1 cellular context compared by ENCODE assay signal in the genomic region with DNA sequence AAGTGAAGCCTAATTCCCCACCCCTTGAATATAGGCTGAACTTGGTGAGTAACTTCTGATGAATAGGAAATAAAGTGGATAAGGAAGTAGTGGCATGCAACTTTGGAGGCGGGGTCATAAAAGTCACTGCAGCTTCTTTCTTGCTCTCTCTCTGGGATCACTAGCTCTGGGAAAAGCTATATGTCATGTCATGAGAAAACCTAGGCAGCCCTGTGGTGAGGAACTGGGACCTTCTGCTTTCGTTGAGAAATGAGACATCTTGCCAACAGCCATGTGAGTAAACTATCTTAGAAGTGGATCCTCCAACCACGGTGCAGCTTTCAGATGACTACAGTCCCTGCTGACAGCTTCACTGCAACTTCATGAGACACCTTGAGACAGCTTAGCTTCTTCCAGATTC.
A peak's percentile ranks its signal among the peaks of the same experiment; 100 is the strongest.
TF ChIP-seq lines count a peak whose summit lies in the region.

No MANE protein-coding gene starts in this region.

TF ChIP-seq in K562, 482 proteins besides CTCF, POLR2A, EP300 and RAD21:
- TF ChIP-seq, protein P1, sequence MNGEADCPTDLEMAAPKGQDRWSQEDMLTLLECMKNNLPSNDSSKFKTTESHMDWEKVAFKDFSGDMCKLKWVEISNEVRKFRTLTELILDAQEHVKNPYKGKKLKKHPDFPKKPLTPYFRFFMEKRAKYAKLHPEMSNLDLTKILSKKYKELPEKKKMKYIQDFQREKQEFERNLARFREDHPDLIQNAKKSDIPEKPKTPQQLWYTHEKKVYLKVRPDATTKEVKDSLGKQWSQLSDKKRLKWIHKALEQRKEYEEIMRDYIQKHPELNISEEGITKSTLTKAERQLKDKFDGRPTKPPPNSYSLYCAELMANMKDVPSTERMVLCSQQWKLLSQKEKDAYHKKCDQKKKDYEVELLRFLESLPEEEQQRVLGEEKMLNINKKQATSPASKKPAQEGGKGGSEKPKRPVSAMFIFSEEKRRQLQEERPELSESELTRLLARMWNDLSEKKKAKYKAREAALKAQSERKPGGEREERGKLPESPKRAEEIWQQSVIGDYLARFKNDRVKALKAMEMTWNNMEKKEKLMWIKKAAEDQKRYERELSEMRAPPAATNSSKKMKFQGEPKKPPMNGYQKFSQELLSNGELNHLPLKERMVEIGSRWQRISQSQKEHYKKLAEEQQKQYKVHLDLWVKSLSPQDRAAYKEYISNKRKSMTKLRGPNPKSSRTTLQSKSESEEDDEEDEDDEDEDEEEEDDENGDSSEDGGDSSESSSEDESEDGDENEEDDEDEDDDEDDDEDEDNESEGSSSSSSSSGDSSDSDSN (IDR thresholded peaks at IDR 0.05; ENCODE audit: borderline replicate concordance in 1 of 2, low read depth in 2 of 2, low read length in 2 of 2) = no peak
- TF ChIP-seq, protein P2, sequence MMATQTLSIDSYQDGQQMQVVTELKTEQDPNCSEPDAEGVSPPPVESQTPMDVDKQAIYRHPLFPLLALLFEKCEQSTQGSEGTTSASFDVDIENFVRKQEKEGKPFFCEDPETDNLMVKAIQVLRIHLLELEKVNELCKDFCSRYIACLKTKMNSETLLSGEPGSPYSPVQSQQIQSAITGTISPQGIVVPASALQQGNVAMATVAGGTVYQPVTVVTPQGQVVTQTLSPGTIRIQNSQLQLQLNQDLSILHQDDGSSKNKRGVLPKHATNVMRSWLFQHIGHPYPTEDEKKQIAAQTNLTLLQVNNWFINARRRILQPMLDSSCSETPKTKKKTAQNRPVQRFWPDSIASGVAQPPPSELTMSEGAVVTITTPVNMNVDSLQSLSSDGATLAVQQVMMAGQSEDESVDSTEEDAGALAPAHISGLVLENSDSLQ (IDR thresholded peaks at IDR 0.05) = peak; percentile 29
- TF ChIP-seq ZNF707 (CRISPR knock-in tag; conservative IDR thresholded peaks at IDR 0.05) (no peak), SMAD1 (IDR thresholded peaks at IDR 0.05; ENCODE audit: low read depth, low read length, partially characterized antibody) (no peak), POLR3A (IDR thresholded peaks at IDR 0.05; ENCODE audit: borderline replicate concordance, extremely low read depth, insufficient read depth, insufficient read length) (no peak), CEBPG (CRISPR knock-in tag; IDR thresholded peaks at IDR 0.05) (no peak), CEBPG (tag; conservative IDR thresholded peaks at IDR 0.05 in 1 of 2, IDR thresholded peaks at IDR 0.05 in 1 of 2) (peak in 1 of 2 experiments; percentile 46; a peak in 1 of 4 replicates), XRCC5 (IDR thresholded peaks at IDR 0.05; ENCODE audit: low read depth, low read length) (no peak), TEAD4 (IDR thresholded peaks at IDR 0.05; ENCODE audit: low read length) (no peak), TEAD4 (CRISPR knock-in tag; IDR thresholded peaks at IDR 0.05; ENCODE audit: borderline replicate concordance) (no peak), CCAR2 (IDR thresholded peaks at IDR 0.05; ENCODE audit: low read depth, low read length) (no peak), ZNF274 (IDR thresholded peaks at IDR 0.05; ENCODE audit: borderline replicate concordance, low read depth, low read length) (no peak), HIVEP1 (CRISPR knock-in tag; IDR thresholded peaks at IDR 0.05) (no peak), CTBP1 (IDR thresholded peaks at IDR 0.05; ENCODE audit: borderline replicate concordance) (no peak), YBX1 (IDR thresholded peaks at IDR 0.05) (no peak), ETV1 (tag; conservative IDR thresholded peaks at IDR 0.05; ENCODE audit: low read depth) (no peak), TCF7L2 (IDR thresholded peaks at IDR 0.05; ENCODE audit: low read depth, low read length) (no peak), TEAD2 (tag; IDR thresholded peaks at IDR 0.05) (no peak), PTBP1 (IDR thresholded peaks at IDR 0.05; ENCODE audit: low read depth, low read length) (no peak), MEIS2 (IDR thresholded peaks at IDR 0.05; ENCODE audit: partially characterized antibody) (peak; percentile 79), PRPF4 (IDR thresholded peaks at IDR 0.05; ENCODE audit: insufficient read depth, low read depth, low read length, poor library complexity, severe bottlenecking) (no peak), ZNF764 (CRISPR knock-in tag; IDR thresholded peaks at IDR 0.05; ENCODE audit: low read depth) (no peak)
- TF ChIP-seq, protein P3, sequence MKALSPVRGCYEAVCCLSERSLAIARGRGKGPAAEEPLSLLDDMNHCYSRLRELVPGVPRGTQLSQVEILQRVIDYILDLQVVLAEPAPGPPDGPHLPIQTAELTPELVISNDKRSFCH (CRISPR knock-in tag; IDR thresholded peaks at IDR 0.05) = no peak
- TF ChIP-seq, protein P3 (tag; IDR thresholded peaks at IDR 0.05) = no peak
- TF ChIP-seq, protein P4, sequence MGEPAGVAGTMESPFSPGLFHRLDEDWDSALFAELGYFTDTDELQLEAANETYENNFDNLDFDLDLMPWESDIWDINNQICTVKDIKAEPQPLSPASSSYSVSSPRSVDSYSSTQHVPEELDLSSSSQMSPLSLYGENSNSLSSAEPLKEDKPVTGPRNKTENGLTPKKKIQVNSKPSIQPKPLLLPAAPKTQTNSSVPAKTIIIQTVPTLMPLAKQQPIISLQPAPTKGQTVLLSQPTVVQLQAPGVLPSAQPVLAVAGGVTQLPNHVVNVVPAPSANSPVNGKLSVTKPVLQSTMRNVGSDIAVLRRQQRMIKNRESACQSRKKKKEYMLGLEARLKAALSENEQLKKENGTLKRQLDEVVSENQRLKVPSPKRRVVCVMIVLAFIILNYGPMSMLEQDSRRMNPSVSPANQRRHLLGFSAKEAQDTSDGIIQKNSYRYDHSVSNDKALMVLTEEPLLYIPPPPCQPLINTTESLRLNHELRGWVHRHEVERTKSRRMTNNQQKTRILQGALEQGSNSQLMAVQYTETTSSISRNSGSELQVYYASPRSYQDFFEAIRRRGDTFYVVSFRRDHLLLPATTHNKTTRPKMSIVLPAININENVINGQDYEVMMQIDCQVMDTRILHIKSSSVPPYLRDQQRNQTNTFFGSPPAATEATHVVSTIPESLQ (CRISPR knock-in tag; IDR thresholded peaks at IDR 0.05) = no peak
- TF ChIP-seq, protein P5, sequence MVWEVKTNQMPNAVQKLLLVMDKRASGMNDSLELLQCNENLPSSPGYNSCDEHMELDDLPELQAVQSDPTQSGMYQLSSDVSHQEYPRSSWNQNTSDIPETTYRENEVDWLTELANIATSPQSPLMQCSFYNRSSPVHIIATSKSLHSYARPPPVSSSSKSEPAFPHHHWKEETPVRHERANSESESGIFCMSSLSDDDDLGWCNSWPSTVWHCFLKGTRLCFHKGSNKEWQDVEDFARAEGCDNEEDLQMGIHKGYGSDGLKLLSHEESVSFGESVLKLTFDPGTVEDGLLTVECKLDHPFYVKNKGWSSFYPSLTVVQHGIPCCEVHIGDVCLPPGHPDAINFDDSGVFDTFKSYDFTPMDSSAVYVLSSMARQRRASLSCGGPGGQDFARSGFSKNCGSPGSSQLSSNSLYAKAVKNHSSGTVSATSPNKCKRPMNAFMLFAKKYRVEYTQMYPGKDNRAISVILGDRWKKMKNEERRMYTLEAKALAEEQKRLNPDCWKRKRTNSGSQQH (CRISPR knock-in tag; IDR thresholded peaks at IDR 0.05) = no peak
- TF ChIP-seq, protein P6, sequence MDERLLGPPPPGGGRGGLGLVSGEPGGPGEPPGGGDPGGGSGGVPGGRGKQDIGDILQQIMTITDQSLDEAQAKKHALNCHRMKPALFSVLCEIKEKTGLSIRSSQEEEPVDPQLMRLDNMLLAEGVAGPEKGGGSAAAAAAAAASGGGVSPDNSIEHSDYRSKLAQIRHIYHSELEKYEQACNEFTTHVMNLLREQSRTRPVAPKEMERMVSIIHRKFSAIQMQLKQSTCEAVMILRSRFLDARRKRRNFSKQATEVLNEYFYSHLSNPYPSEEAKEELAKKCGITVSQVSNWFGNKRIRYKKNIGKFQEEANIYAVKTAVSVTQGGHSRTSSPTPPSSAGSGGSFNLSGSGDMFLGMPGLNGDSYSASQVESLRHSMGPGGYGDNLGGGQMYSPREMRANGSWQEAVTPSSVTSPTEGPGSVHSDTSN (CRISPR knock-in tag; IDR thresholded peaks at IDR 0.05; ENCODE audit: low read depth) = no peak
- TF ChIP-seq, protein P6 (tag; conservative IDR thresholded peaks at IDR 0.05; ENCODE audit: low read depth) = peak; percentile 85
TF ChIP-seq in K562: peak in this region for 4.
